23 cellular contexts compared by ENCODE assay signal in the genomic region with DNA sequence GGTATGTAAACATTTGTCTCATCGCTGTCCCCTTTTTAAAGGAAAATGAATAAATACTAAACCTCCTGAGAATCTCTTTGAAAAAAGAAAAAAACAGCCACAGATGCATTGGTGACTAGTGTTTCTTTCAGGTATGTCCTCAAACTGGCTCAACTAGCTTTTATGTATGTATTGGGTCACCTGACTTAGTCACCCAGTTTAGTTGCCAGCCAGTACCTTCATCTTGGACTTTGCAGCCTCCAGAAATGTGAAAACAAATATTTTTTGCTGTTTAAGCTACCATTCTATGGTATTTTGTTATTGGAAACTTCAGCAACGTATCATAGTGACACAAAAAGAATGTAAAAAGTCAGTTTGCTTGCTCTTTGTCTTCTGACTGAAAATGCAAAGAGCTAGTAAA.
A peak's percentile ranks its signal among the peaks of the same experiment; 100 is the strongest.
DNase-seq lines count a peak whose midpoint lies in the region; ATAC-seq, FAIRE-seq and TF ChIP-seq lines count a peak whose summit lies in the region.
"Had no signal": no experiment of that assay in that cellular context is flagged by ENCODE, and none has a peak within 500 bp of the region (broad histone marks: within the 10 kb centered on the region; RNA-seq: fewer than 3 reads in every experiment).

No MANE protein-coding gene starts in this region.

- H3K56ac ChIP-seq in H1 (replicated peaks; ENCODE audit: insufficient read length, low read depth, low read length), result no peak overlapping the region

- no peaks in the 10 kb centered on the region for H3K9me2 ChIP-seq in PC-3 (replicated peaks; ENCODE audit: low read length)

- H3K14ac ChIP-seq in H1 (ENCODE audit: insufficient read length), result no peak overlapping the region

- no peak overlapping the region for H3K4ac ChIP-seq in H1 (replicated peaks; ENCODE audit: insufficient read length, low read depth, low read length)

- no peak overlapping the region for H2BK12ac ChIP-seq in H1 (ENCODE audit: low read depth, low read length)

- POLR2A ChIA-PET in PC-3 (lab: Charles Lee; ENCODE audit: unreplicated experiment) (no interaction called here), H1 (lab: Charles Lee; ENCODE audit: partially characterized antibody) (no interaction called here)

- FAIRE-seq in H1 (lab: Jason Lieb, UNC) (peak; percentile 36), pancreas (lab: Jason Lieb, UNC) (peak; percentile 74)
- FAIRE-seq: A204.1, GM19239, HTR-8/SVneo had no signal

- H3K27ac ChIP-seq in PC-3 (ENCODE audit: low read length), result no peak overlapping the region
- H3K27ac ChIP-seq in H1 (ENCODE audit: low read depth, low read length), result no peak overlapping the region
- no peak overlapping the region for H3K27ac ChIP-seq in pancreas

- no peak overlapping the region for H2BK120ac ChIP-seq in H1 (replicated peaks; ENCODE audit: low read depth, low read length)

- H3K4me3 Mint-ChIP-seq in type B pancreatic cell, result peak overlapping the region; percentile 58
- no peak overlapping the region for H3K4me3 Mint-ChIP-seq in stimulated activated naive CD8-positive, alpha-beta T cell treated with anti-CD3 and anti-CD28 coated beads, Interleukin-15, amount 100 ng/mL, for 72 hours
- H3K4me3 Mint-ChIP-seq: CD4-positive, CD25-positive, alpha-beta regulatory T cell; CD8-positive, alpha-beta memory T cell had no signal

- H2AFZ ChIP-seq in PC-3 (ENCODE audit: low read length) (no peak overlapping the region), H1 (ENCODE audit: low read length) (no peak overlapping the region)

- no peaks in the 10 kb centered on the region for H3F3A ChIP-seq in PC-3 (ENCODE audit: low read length, unreplicated experiment)

- H3K23ac ChIP-seq in H1 (ENCODE audit: insufficient read length), result no peak overlapping the region

- ATAC-seq in PC-3 (no peak), pancreas (no peak), HG02623 (IDR thresholded peaks at IDR 0.05; ENCODE audit: unreplicated experiment) (no peak)
- no peak for ATAC-seq in activated naive CD4-positive, alpha-beta T cell treated with anti-CD3 and anti-CD28 coated beads, Interleukin-2, amount 50 U/mL, for 72 hours
- ATAC-seq in stimulated activated naive CD8-positive, alpha-beta T cell treated with anti-CD3 and anti-CD28 coated beads, Interleukin-15, amount 100 ng/mL, for 72 hours, result no peak

- TF ChIP-seq CTCF in PC-3 (conservative IDR thresholded peaks at IDR 0.05; ENCODE audit: low read depth, low read length) (no peak), H1 (IDR thresholded peaks at IDR 0.05; ENCODE audit: control extremely low read depth in 1 of 3, insufficient read depth in 1 of 3, low read depth in 1 of 3, low read length in 3 of 3) (no peak), pancreas (IDR thresholded peaks at IDR 0.05) (no peak), type B pancreatic cell (conservative IDR thresholded peaks at IDR 0.05) (no peak)

- H3K4me2 ChIP-seq in PC-3 (ENCODE audit: low read length), result no peak overlapping the region
- no peak overlapping the region for H3K4me2 ChIP-seq in H1 (ENCODE audit: insufficient read depth in 1 of 2, low read depth in 2 of 2, low read length in 2 of 2)

- no peak overlapping the region for H4K5ac ChIP-seq in H1 (ENCODE audit: insufficient read length, low read depth, low read length)

- H3K79me2 ChIP-seq in PC-3 (ENCODE audit: low read length) (no peaks in the 10 kb centered on the region), H1 (ENCODE audit: control insufficient read depth in 1 of 2, insufficient read depth in 2 of 2, low read length in 2 of 2) (no peaks in the 10 kb centered on the region)

- H3K4me3 ChIP-seq in PC-3 (ENCODE audit: low read length), result no peak overlapping the region
- H3K4me3 ChIP-seq in H1 (ENCODE audit: extremely low read depth in 1 of 4, insufficient read depth in 2 of 4, low read depth in 3 of 4, low read length in 4 of 4), result no peak overlapping the region
- H3K4me3 ChIP-seq in pancreas, result no peak overlapping the region
- H3K4me3 ChIP-seq in H7 (ENCODE audit: insufficient read depth, low read depth, low read length), result no peak overlapping the region

- TF ChIP-seq EP300 in H1 (IDR thresholded peaks at IDR 0.05; ENCODE audit: borderline replicate concordance in 1 of 2, low read depth in 2 of 2, low read length in 2 of 2), result no peak

- no peaks in the 10 kb centered on the region for H3K79me1 ChIP-seq in H1 (ENCODE audit: low read depth, low read length)

- no peaks in the 10 kb centered on the region for H3K36me3 ChIP-seq in PC-3 (ENCODE audit: low read depth, low read length)
- no peaks in the 10 kb centered on the region; a peak in 1 of 8 replicates for H3K36me3 ChIP-seq in H1 (ENCODE audit: control insufficient read depth in 2 of 4, insufficient read depth in 4 of 4, low read length in 3 of 4)
- no peaks in the 10 kb centered on the region for H3K36me3 ChIP-seq in pancreas
- H3K36me3 ChIP-seq in H7 (replicated peaks; ENCODE audit: control insufficient read depth, insufficient read depth, low read length), result no peaks in the 10 kb centered on the region
- H3K36me3 ChIP-seq: BE2C had no signal

- no peak overlapping the region for H2AK5ac ChIP-seq in H1 (ENCODE audit: low read depth, low read length)

- H2BK20ac ChIP-seq in H1 (ENCODE audit: low read length), result no peak overlapping the region

- H2BK15ac ChIP-seq in H1 (ENCODE audit: low read length), result no peak overlapping the region

- WGBS in H1 (ENCODE audit: extremely low coverage in 1 of 2, insufficient coverage in 1 of 2, insufficient read length in 1 of 2, insufficient replicate concordance in 2 of 2, low coverage in 1 of 2, low lambda C conversion rate in 2 of 2, missing lambda C conversion rate in 1 of 2), 2 experiments, result 89% methylated on average over 2 of the region's 2 CpGs; no CpG with 5 or more reads in 1 of the 2 experiments
- 17 to 25% methylated on average over 2 of the region's 2 CpGs for WGBS in pancreas, 2 donors

- no peak for TF ChIP-seq POLR2A in H1 (IDR thresholded peaks at IDR 0.05; ENCODE audit: control extremely low read depth in 1 of 2, low read depth in 2 of 2, low read length in 2 of 2)

- H3K27me3 Mint-ChIP-seq in type B pancreatic cell, result no peaks in the 10 kb centered on the region
- no peaks in the 10 kb centered on the region for H3K27me3 Mint-ChIP-seq in stimulated activated naive CD8-positive, alpha-beta T cell treated with anti-CD3 and anti-CD28 coated beads, Interleukin-15, amount 100 ng/mL, for 72 hours
- H3K27me3 Mint-ChIP-seq: CD4-positive, CD25-positive, alpha-beta regulatory T cell had no signal

- H3K9me3 Mint-ChIP-seq in type B pancreatic cell, result peaks cover 4% of the 10 kb centered on the region
- peaks cover 4 to 7% of the 10 kb centered on the region in 2 donors for H3K9me3 Mint-ChIP-seq in activated naive CD4-positive, alpha-beta T cell treated with anti-CD3 and anti-CD28 coated beads, Interleukin-2, amount 50 U/mL, for 72 hours
- no peaks in the 10 kb centered on the region for H3K9me3 Mint-ChIP-seq in stimulated activated naive CD8-positive, alpha-beta T cell treated with anti-CD3 and anti-CD28 coated beads, Interleukin-15, amount 100 ng/mL, for 72 hours

- H3K4me1 Mint-ChIP-seq in type B pancreatic cell (ENCODE audit: unreplicated experiment), result peaks cover 1% of the 10 kb centered on the region
- no peaks in the 10 kb centered on the region for H3K4me1 Mint-ChIP-seq in stimulated activated naive CD8-positive, alpha-beta T cell treated with anti-CD3 and anti-CD28 coated beads, Interleukin-15, amount 100 ng/mL, for 72 hours
- H3K4me1 Mint-ChIP-seq: CD4-positive, CD25-positive, alpha-beta regulatory T cell; CD8-positive, alpha-beta memory T cell had no signal

- peak overlapping the region; percentile 91 for H3K27ac Mint-ChIP-seq in type B pancreatic cell
- H3K27ac Mint-ChIP-seq in activated naive CD4-positive, alpha-beta T cell treated with anti-CD3 and anti-CD28 coated beads, Interleukin-2, amount 50 U/mL, for 72 hours, result no peak overlapping the region
- no peak overlapping the region for H3K27ac Mint-ChIP-seq in stimulated activated naive CD8-positive, alpha-beta T cell treated with anti-CD3 and anti-CD28 coated beads, Interleukin-15, amount 100 ng/mL, for 72 hours
- H3K27ac Mint-ChIP-seq: CD4-positive, CD25-positive, alpha-beta regulatory T cell; CD8-positive, alpha-beta memory T cell had no signal

- H4K20me1 ChIP-seq in PC-3 (ENCODE audit: low read length) (no peaks in the 10 kb centered on the region), H1 (replicated peaks in 1 of 2; ENCODE audit: control insufficient read depth in 1 of 2, insufficient read depth in 2 of 2, low read length in 2 of 2) (no peaks in the 10 kb centered on the region)

- no peak overlapping the region for H4K8ac ChIP-seq in H1 (ENCODE audit: extremely low read depth, insufficient read depth, low read length)

- H3K9ac ChIP-seq in PC-3 (ENCODE audit: low read length) (no peak overlapping the region), H1 (replicated peaks in 1 of 4; ENCODE audit: extremely low read depth in 1 of 4, low read depth in 3 of 4, low read length in 3 of 4) (no peak overlapping the region)

- no peaks in the 10 kb centered on the region for H3K23me2 ChIP-seq in H1 (ENCODE audit: low read depth, low read length)

- H3K36me3 Mint-ChIP-seq in type B pancreatic cell, result no peaks in the 10 kb centered on the region
- no peaks in the 10 kb centered on the region for H3K36me3 Mint-ChIP-seq in activated naive CD4-positive, alpha-beta T cell treated with anti-CD3 and anti-CD28 coated beads, Interleukin-2, amount 50 U/mL, for 72 hours
- H3K36me3 Mint-ChIP-seq: CD4-positive, CD25-positive, alpha-beta regulatory T cell; CD8-positive, alpha-beta memory T cell had no signal

- BruUV-seq in PC-3 (replicated peaks; lab: Mats Ljungman, UMichigan), result no TSS peak

- intact Hi-C loops in PC-3 (cut with micrococcal nuclease), result no loop called here
- intact Hi-C loops in pancreas (cut with DNase I), result no loop called here

- peak; percentile 12 for DNase-seq in PC-3
- no peak for DNase-seq in H1 (ENCODE audit: low read depth in 1 of 2, low spot score in 2 of 2)
- DNase-seq in pancreas, result no peak
- no peak for DNase-seq in type B pancreatic cell (ENCODE audit: extremely low spot score, unreplicated experiment)
- DNase-seq in H7, result no peak
- no peak for DNase-seq in activated naive CD4-positive, alpha-beta T cell treated with anti-CD3 and anti-CD28 coated beads, Interleukin-2, amount 50 U/mL, for 72 hours (ENCODE audit: low spot score in 2 of 2)
- no peak for DNase-seq in stimulated activated naive CD8-positive, alpha-beta T cell treated with anti-CD3 and anti-CD28 coated beads, Interleukin-15, amount 100 ng/mL, for 72 hours
- DNase-seq: ACHN; BE2C; C1 segment of cervical spinal cord; CD4-positive, CD25-positive, alpha-beta regulatory T cell; CD8-positive, alpha-beta memory T cell; COR-L47; DMS 273 treated with DMSO at 0.1 percent for 48 hours; DMS79; GDM1; HCEC 1CT; IMR-90; KBM-7 had no signal

- H2BK5ac ChIP-seq in H1 (ENCODE audit: low read depth, low read length), result no peak overlapping the region

- no peak overlapping the region for H4K91ac ChIP-seq in H1 (replicated peaks; ENCODE audit: insufficient read length, low read length)

- no peak overlapping the region for H3K18ac ChIP-seq in H1 (ENCODE audit: extremely low read depth, low read length)

- TF ChIP-seq RAD21 in H1 (IDR thresholded peaks at IDR 0.05 in 1 of 2, conservative IDR thresholded peaks at IDR 0.05 in 1 of 2; ENCODE audit: low read depth in 2 of 2, low read length in 2 of 2), result no peak

- H3K9me3 ChIP-seq in PC-3 (ENCODE audit: low read length), result no peaks in the 10 kb centered on the region
- peaks cover 0 to 3% of the 10 kb centered on the region in 2 experiments; a peak in 1 of 4 replicates for H3K9me3 ChIP-seq in H1 (ENCODE audit: insufficient read depth in 2 of 2, low read depth in 1 of 2, low read length in 1 of 2)
- H3K9me3 ChIP-seq in pancreas, result no peaks in the 10 kb centered on the region
- H3K9me3 ChIP-seq: BE2C had no signal

- H3K4me1 ChIP-seq in PC-3 (ENCODE audit: insufficient read depth, low read length), result no peaks in the 10 kb centered on the region
- no peaks in the 10 kb centered on the region for H3K4me1 ChIP-seq in H1 (replicated peaks in 1 of 4; ENCODE audit: control insufficient read depth in 3 of 4, insufficient read depth in 4 of 4, low read length in 3 of 4)
- no peaks in the 10 kb centered on the region for H3K4me1 ChIP-seq in pancreas
- H3K4me1 ChIP-seq: BE2C had no signal

- CTCF ChIA-PET in PC-3 (lab: Charles Lee) (no interaction called here), H1 (lab: Charles Lee; ENCODE audit: partially characterized antibody) (no interaction called here)

- no peaks in the 10 kb centered on the region for H3K27me3 ChIP-seq in PC-3 (ENCODE audit: low read length)
- no peaks in the 10 kb centered on the region for H3K27me3 ChIP-seq in H1 (replicated peaks in 1 of 4; ENCODE audit: control insufficient read depth in 3 of 4, extremely low read depth in 1 of 4, insufficient read depth in 3 of 4, low read length in 3 of 4)
- H3K27me3 ChIP-seq in pancreas, result no peaks in the 10 kb centered on the region
- no peaks in the 10 kb centered on the region for H3K27me3 ChIP-seq in H7 (ENCODE audit: control insufficient read depth, insufficient read depth, low read length)
- H3K27me3 ChIP-seq: BE2C had no signal
